In genomic region chr7:51140203-51140938, GRCh38 we compare ENCODE assay signal across 19 cellular contexts.
A peak's percentile ranks its signal among the peaks of the same experiment; 100 is the strongest.
DNase-seq lines count a peak whose midpoint lies in the region; ATAC-seq and TF ChIP-seq lines count a peak whose summit lies in the region.
"Had no signal": no experiment of that assay in that cellular context is flagged by ENCODE, and none has a peak within 500 bp of the region (broad histone marks: within the 10 kb centered on the region; RNA-seq: fewer than 3 reads in every experiment).

No MANE protein-coding gene starts in this region.

- H3K4me1 ChIP-seq in Loucy (ENCODE audit: insufficient read depth, low read length, poor library complexity, severe bottlenecking) (peaks cover 23% of the 10 kb centered on the region), neural progenitor cell (no peaks in the 10 kb centered on the region)
- H3K4me1 ChIP-seq: testis had no signal

- H3K27me3 ChIP-seq in Loucy (ENCODE audit: insufficient read depth, low read length, poor library complexity, severe bottlenecking) (no peaks in the 10 kb centered on the region), dorsolateral prefrontal cortex (no peaks in the 10 kb centered on the region), neural progenitor cell (no peaks in the 10 kb centered on the region)
- H3K27me3 ChIP-seq: testis had no signal

- H3K79me2 ChIP-seq in Loucy (ENCODE audit: insufficient read depth, low read length) = no peaks in the 10 kb centered on the region
- H3K79me2 ChIP-seq in neural progenitor cell (ENCODE audit: low read depth) = no peaks in the 10 kb centered on the region

- H3K4me2 ChIP-seq in Loucy (ENCODE audit: low read depth, low read length, poor library complexity, severe bottlenecking) (peak overlapping the region; percentile 43), neural progenitor cell (no peak overlapping the region)
- H3K4me2 ChIP-seq: smooth muscle cell had no signal

- H3K9me2 ChIP-seq in Loucy (replicated peaks; ENCODE audit: low read depth, low read length) = no peaks in the 10 kb centered on the region

- DNase-seq in NCI-H2029 (lab: John Stamatoyannopoulos, UW) (peak; percentile 22), NCI-H2029 treated with DMSO at 0.1 percent for 48 hours (lab: John Stamatoyannopoulos, UW) (no peak), dorsolateral prefrontal cortex (no peak), neural progenitor cell (ENCODE audit: low spot score) (peak; percentile 6), immature natural killer cell (no peak)
- DNase-seq in activated naive CD8-positive, alpha-beta T cell treated with anti-CD3 and anti-CD28 coated beads, Interleukin-2, amount 50 U/mL, for 24 hours = no peak
- DNase-seq: islet precursor cell; NCI-H1417 treated with DMSO at 0.1 percent for 48 hours; SIG-M5; stimulated activated CD4-positive, alpha-beta T cell treated with anti-CD3 and anti-CD28 coated beads, Interleukin-4, amount 100 ng/mL, for 24 hours; T-helper 17 cell; testis had no signal

- ATAC-seq in HG03025 (IDR thresholded peaks at IDR 0.05; ENCODE audit: low FRiP score, unreplicated experiment) = no peak
- ATAC-seq in activated naive CD8-positive, alpha-beta T cell treated with anti-CD3 and anti-CD28 coated beads, Interleukin-2, amount 50 U/mL, for 24 hours = no peak
- ATAC-seq: natural killer cell treated with Interleukin-12 subunit alpha and Interleukin-12 subunit beta and Interleukin-15 and Interleukin-18, amount 100 ng/mL, for 72 hours; T-helper 17 cell had no signal

- H3K27ac ChIP-seq in dorsolateral prefrontal cortex = peak overlapping the region in 49 of 59 donors; percentile 5 to 85 (median 63)
- H3K27ac ChIP-seq in neural progenitor cell = no peak overlapping the region
- H3K27ac ChIP-seq: 22Rv1, testis had no signal

- H3K27me3 Mint-ChIP-seq in neural progenitor cell (ENCODE audit: insufficient read depth, low read depth) (no peaks in the 10 kb centered on the region), immature natural killer cell (ENCODE audit: low read depth in 3 of 3) (peaks cover 3 to 4% (median 4%) of the 10 kb centered on the region in 3 donors)
- peaks cover 4% of the 10 kb centered on the region for H3K27me3 Mint-ChIP-seq in activated naive CD8-positive, alpha-beta T cell treated with anti-CD3 and anti-CD28 coated beads, Interleukin-2, amount 50 U/mL, for 24 hours

- TF ChIP-seq CTCF in Loucy (conservative IDR thresholded peaks at IDR 0.05; ENCODE audit: low read length) = no peak
- TF ChIP-seq CTCF in dorsolateral prefrontal cortex (IDR thresholded peaks at IDR 0.05 in 54 of 56, conservative IDR thresholded peaks at IDR 0.05 in 2 of 56; ENCODE audit: low read depth in 1 of 56, partially characterized antibody in 56 of 56) = peak in 1 of 56 donors; percentile 9
- no peak for TF ChIP-seq CTCF in neural progenitor cell (IDR thresholded peaks at IDR 0.05)

- 0 out of 2 replicates have a peak, but pooled peaks cover 3% of the 10 kb centered on the region for H3F3A ChIP-seq in Loucy (ENCODE audit: low read depth)
- H3F3A ChIP-seq in neural progenitor cell (ENCODE audit: low read depth) = no peaks in the 10 kb centered on the region

- H3K27ac Mint-ChIP-seq in neural progenitor cell (no peak overlapping the region), immature natural killer cell (no peak overlapping the region)
- no peak overlapping the region for H3K27ac Mint-ChIP-seq in activated naive CD8-positive, alpha-beta T cell treated with anti-CD3 and anti-CD28 coated beads, Interleukin-2, amount 50 U/mL, for 24 hours
- H3K27ac Mint-ChIP-seq: activated T-helper 2 cell treated with anti-CD3 and anti-CD28 coated beads, Interferon-gamma antibody, Interleukin-2, Interleukin-4, amounts not matched to agents 10 μg/mL and 5 μg/mL and 100 μg/mL, durations not matched to agents 14 hours and 24 hours and 36 hours; natural killer cell treated with Interleukin-12 subunit alpha and Interleukin-12 subunit beta and Interleukin-15 and Interleukin-18, amount 100 ng/mL, for 72 hours; T-helper 17 cell had no signal

- H4K20me1 ChIP-seq in Loucy (ENCODE audit: insufficient read depth, low read length, poor library complexity, severe bottlenecking) (no peaks in the 10 kb centered on the region), neural progenitor cell (ENCODE audit: low read depth) (no peaks in the 10 kb centered on the region)

- H3K36me3 Mint-ChIP-seq in neural progenitor cell (no peaks in the 10 kb centered on the region), immature natural killer cell (no peaks in the 10 kb centered on the region)
- no peaks in the 10 kb centered on the region for H3K36me3 Mint-ChIP-seq in activated naive CD8-positive, alpha-beta T cell treated with anti-CD3 and anti-CD28 coated beads, Interleukin-2, amount 50 U/mL, for 24 hours (ENCODE audit: low read depth)
- H3K36me3 Mint-ChIP-seq: natural killer cell treated with Interleukin-12 subunit alpha and Interleukin-12 subunit beta and Interleukin-15 and Interleukin-18, amount 100 ng/mL, for 72 hours had no signal

- no peak overlapping the region for H3K4me3 Mint-ChIP-seq in neural progenitor cell
- no peak overlapping the region for H3K4me3 Mint-ChIP-seq in activated naive CD8-positive, alpha-beta T cell treated with anti-CD3 and anti-CD28 coated beads, Interleukin-2, amount 50 U/mL, for 24 hours
- H3K4me3 Mint-ChIP-seq in immature natural killer cell = no peak overlapping the region
- H3K4me3 Mint-ChIP-seq: natural killer cell treated with Interleukin-12 subunit alpha and Interleukin-12 subunit beta and Interleukin-15 and Interleukin-18, amount 100 ng/mL, for 72 hours; T-helper 17 cell had no signal

- H3K36me3 ChIP-seq in Loucy (ENCODE audit: insufficient read depth, low read length) = no peaks in the 10 kb centered on the region
- H3K36me3 ChIP-seq in neural progenitor cell = no peaks in the 10 kb centered on the region
- H3K36me3 ChIP-seq: prostate gland had no signal

- H3K9me3 ChIP-seq in Loucy (ENCODE audit: insufficient read depth, low read depth, low read length) (no peaks in the 10 kb centered on the region), neural progenitor cell (ENCODE audit: low read depth) (no peaks in the 10 kb centered on the region)
- H3K9me3 ChIP-seq: prostate gland, testis had no signal

- H3K9me3 Mint-ChIP-seq in neural progenitor cell (no peaks in the 10 kb centered on the region), immature natural killer cell (no peaks in the 10 kb centered on the region)
- H3K9me3 Mint-ChIP-seq in activated naive CD8-positive, alpha-beta T cell treated with anti-CD3 and anti-CD28 coated beads, Interleukin-2, amount 50 U/mL, for 24 hours = no peaks in the 10 kb centered on the region
- H3K9me3 Mint-ChIP-seq: activated T-helper 2 cell treated with anti-CD3 and anti-CD28 coated beads, Interferon-gamma antibody, Interleukin-2, Interleukin-4, amounts not matched to agents 10 μg/mL and 5 μg/mL and 100 μg/mL, durations not matched to agents 14 hours and 24 hours and 36 hours; natural killer cell treated with Interleukin-12 subunit alpha and Interleukin-12 subunit beta and Interleukin-15 and Interleukin-18, amount 100 ng/mL, for 72 hours had no signal

- H3K9ac ChIP-seq in Loucy (ENCODE audit: low read depth, low read length, poor library complexity, severe bottlenecking) (no peak overlapping the region), neural progenitor cell (no peak overlapping the region)

- H3K4me3 ChIP-seq in Loucy (ENCODE audit: low read length, poor library complexity, severe bottlenecking) (no peak overlapping the region), dorsolateral prefrontal cortex (no peak overlapping the region), neural progenitor cell (no peak overlapping the region)
- H3K4me3 ChIP-seq: prostate gland, smooth muscle cell, testis had no signal

- H2AFZ ChIP-seq in Loucy (ENCODE audit: low read length) (no peak overlapping the region), neural progenitor cell (replicated peaks) (no peak overlapping the region)

- peaks cover 22% of the 10 kb centered on the region for H3K4me1 Mint-ChIP-seq in neural progenitor cell
- H3K4me1 Mint-ChIP-seq in activated naive CD8-positive, alpha-beta T cell treated with anti-CD3 and anti-CD28 coated beads, Interleukin-2, amount 50 U/mL, for 24 hours = peaks cover 12% of the 10 kb centered on the region
- no peaks in the 10 kb centered on the region for H3K4me1 Mint-ChIP-seq in immature natural killer cell

- intact Hi-C loops in dorsolateral prefrontal cortex (cut with DNase I) = loop anchor here (5.0 to 10.0 kb wide), 3 partner anchors 73 to 358 kb away; partner anchors contain the start of gene GRB10 (in 1 of the 2)

Comparison
In these comparisons a context has a peak if more than half of its experiments do, and no peak if none do; other contexts are left out.
1. DNase-seq: peak in NCI-H2029 (single experiment) and neural progenitor cell (single experiment); none in NCI-H2029 treated with DMSO at 0.1 percent for 48 hours (single experiment), dorsolateral prefrontal cortex (0 of 10), activated naive CD8-positive, alpha-beta T cell treated with anti-CD3 and anti-CD28 coated beads, Interleukin-2, amount 50 U/mL, for 24 hours (single experiment) and immature natural killer cell (0 of 3).